Comparison of ENCODE assay signal across 21 cellular contexts in genomic region chr9:104958756-104959155, GRCh38. TPM values are rescaled to one million over a fixed set of nuclear protein-coding genes. Genes with fewer than 3 reads are reported as not detected.
DNase-seq lines count a peak whose midpoint lies in the region; ATAC-seq and TF ChIP-seq lines count a peak whose summit lies in the region.
"Had no signal": no experiment of that assay in that cellular context is flagged by ENCODE, and none has a peak within 500 bp of the region (broad histone marks: within the 10 kb centered on the region; RNA-seq: fewer than 3 reads in every experiment).

No MANE protein-coding gene starts in this region.

- H3K4me3 ChIP-seq in choroid plexus epithelial cell (ENCODE audit: low read depth, low read length) = no peak overlapping the region
- H3K4me3 ChIP-seq in fibroblast of villous mesenchyme (ENCODE audit: low read depth, low read length) = no peak overlapping the region
- H3K4me3 ChIP-seq in right cardiac atrium (ENCODE audit: low read length) = no peak overlapping the region
- H3K4me3 ChIP-seq: GM12878, GM23248, HAP-1 had no signal

- H3K4me1 Mint-ChIP-seq in natural killer cell treated with Interleukin-12 subunit alpha and Interleukin-12 subunit beta and Interleukin-15 and Interleukin-18, amount 100 ng/mL, for 72 hours (ENCODE audit: low read depth in 2 of 2) = peaks cover 21 to 22% of the 10 kb centered on the region in 2 donors
- H3K4me1 Mint-ChIP-seq in natural killer cell = peaks cover 0 to 5% of the 10 kb centered on the region in 2 donors
- H3K4me1 Mint-ChIP-seq in activated naive CD4-positive, alpha-beta T cell treated with anti-CD3 and anti-CD28 coated beads, Interleukin-2, amount 10 ng/mL, durations not matched to agents 7 days and 5 days = peaks cover 27% of the 10 kb centered on the region

- H3K27me3 ChIP-seq in right cardiac atrium (ENCODE audit: control insufficient read depth, insufficient read depth) = no peaks in the 10 kb centered on the region
- H3K27me3 ChIP-seq: BE2C had no signal

- TF ChIP-seq CTCF in natural killer cell (IDR thresholded peaks at IDR 0.05) = no peak
- TF ChIP-seq CTCF in choroid plexus epithelial cell (conservative IDR thresholded peaks at IDR 0.05; ENCODE audit: low read depth, low read length) = no peak
- no peak for TF ChIP-seq CTCF in fibroblast of villous mesenchyme (IDR thresholded peaks at IDR 0.05; ENCODE audit: insufficient read depth, low read depth, low read length)

- CTCF ChIA-PET in activated naive CD4-positive, alpha-beta T cell treated with anti-CD3 and anti-CD28 coated beads, Interleukin-2, amount 10 ng/mL, durations not matched to agents 7 days and 5 days (lab: Charles Lee) = no interaction called here

- no peaks in the 10 kb centered on the region for H3K36me3 Mint-ChIP-seq in natural killer cell treated with Interleukin-12 subunit alpha and Interleukin-12 subunit beta and Interleukin-15 and Interleukin-18, amount 100 ng/mL, for 72 hours
- no peaks in the 10 kb centered on the region for H3K36me3 Mint-ChIP-seq in natural killer cell
- no peaks in the 10 kb centered on the region for H3K36me3 Mint-ChIP-seq in activated naive CD4-positive, alpha-beta T cell treated with anti-CD3 and anti-CD28 coated beads, Interleukin-2, amount 10 ng/mL, durations not matched to agents 7 days and 5 days
- H3K36me3 Mint-ChIP-seq: CD4-positive, CD25-positive, alpha-beta regulatory T cell; CD8-positive, alpha-beta memory T cell had no signal

- H3K27ac ChIP-seq in right cardiac atrium (ENCODE audit: low read length) = no peak overlapping the region
- H3K27ac ChIP-seq: GM23248 had no signal

- intact Hi-C loops in natural killer cell (cut with micrococcal nuclease) = no loop called here
- intact Hi-C loops in right cardiac atrium (cut with DNase I) = no loop called here

- ATAC-seq in natural killer cell treated with Interleukin-12 subunit alpha and Interleukin-12 subunit beta and Interleukin-15 and Interleukin-18, amount 100 ng/mL, for 72 hours = no peak
- ATAC-seq in natural killer cell = no peak
- ATAC-seq in right cardiac atrium = no peak
- ATAC-seq: GM12878, HepG2 had no signal

- peak overlapping the region in 1 of 2 donors; percentile 34 for H3K27ac Mint-ChIP-seq in natural killer cell treated with Interleukin-12 subunit alpha and Interleukin-12 subunit beta and Interleukin-15 and Interleukin-18, amount 100 ng/mL, for 72 hours
- H3K27ac Mint-ChIP-seq in natural killer cell = no peak overlapping the region
- no peak overlapping the region for H3K27ac Mint-ChIP-seq in activated naive CD4-positive, alpha-beta T cell treated with anti-CD3 and anti-CD28 coated beads, Interleukin-2, amount 10 ng/mL, durations not matched to agents 7 days and 5 days
- H3K27ac Mint-ChIP-seq: CD4-positive, CD25-positive, alpha-beta regulatory T cell; CD8-positive, alpha-beta memory T cell had no signal

- no peak for DNase-seq in natural killer cell treated with Interleukin-12 subunit alpha and Interleukin-12 subunit beta and Interleukin-15 and Interleukin-18, amount 100 ng/mL, for 72 hours (ENCODE audit: low spot score)
- DNase-seq in natural killer cell (no peak), choroid plexus epithelial cell (ENCODE audit: low read depth) (peak; percentile 55), fibroblast of villous mesenchyme (ENCODE audit: low read depth) (peak; percentile 56), right cardiac atrium (no peak)
- no peak for DNase-seq in activated CD8-positive, alpha-beta memory T cell treated with anti-CD3 and anti-CD28 coated beads, Interleukin-2, amount 50 U/mL, for 48 hours
- no peak for DNase-seq in activated naive CD4-positive, alpha-beta T cell treated with anti-CD3 and anti-CD28 coated beads, Interleukin-2, amount 10 ng/mL, durations not matched to agents 7 days and 5 days
- DNase-seq: ACHN; BE2C; C1 segment of cervical spinal cord; CD4-positive, CD25-positive, alpha-beta regulatory T cell; CD8-positive, alpha-beta memory T cell; COR-L47; DMS 273 treated with DMSO at 0.1 percent for 48 hours; DMS53; DND-41; EL; GM23248 had no signal

- no peaks in the 10 kb centered on the region for H3K9me3 Mint-ChIP-seq in natural killer cell treated with Interleukin-12 subunit alpha and Interleukin-12 subunit beta and Interleukin-15 and Interleukin-18, amount 100 ng/mL, for 72 hours
- H3K9me3 Mint-ChIP-seq in natural killer cell = no peaks in the 10 kb centered on the region
- no peaks in the 10 kb centered on the region for H3K9me3 Mint-ChIP-seq in activated naive CD4-positive, alpha-beta T cell treated with anti-CD3 and anti-CD28 coated beads, Interleukin-2, amount 10 ng/mL, durations not matched to agents 7 days and 5 days

- H3K27me3 Mint-ChIP-seq in natural killer cell treated with Interleukin-12 subunit alpha and Interleukin-12 subunit beta and Interleukin-15 and Interleukin-18, amount 100 ng/mL, for 72 hours = peaks cover 15 to 37% of the 10 kb centered on the region in 2 donors
- peaks cover 19 to 30% of the 10 kb centered on the region in 2 donors for H3K27me3 Mint-ChIP-seq in natural killer cell (ENCODE audit: low read depth in 2 of 2)
- no peaks in the 10 kb centered on the region for H3K27me3 Mint-ChIP-seq in activated naive CD4-positive, alpha-beta T cell treated with anti-CD3 and anti-CD28 coated beads, Interleukin-2, amount 10 ng/mL, durations not matched to agents 7 days and 5 days

- peak overlapping the region; percentile 20 for H3K4me3 Mint-ChIP-seq in natural killer cell treated with Interleukin-12 subunit alpha and Interleukin-12 subunit beta and Interleukin-15 and Interleukin-18, amount 100 ng/mL, for 72 hours
- no peak overlapping the region for H3K4me3 Mint-ChIP-seq in natural killer cell
- no peak overlapping the region for H3K4me3 Mint-ChIP-seq in activated naive CD4-positive, alpha-beta T cell treated with anti-CD3 and anti-CD28 coated beads, Interleukin-2, amount 10 ng/mL, durations not matched to agents 7 days and 5 days
- H3K4me3 Mint-ChIP-seq: CD4-positive, CD25-positive, alpha-beta regulatory T cell; CD8-positive, alpha-beta memory T cell had no signal

- H3K9me3 ChIP-seq in right cardiac atrium (ENCODE audit: control insufficient read depth, low read length) = no peaks in the 10 kb centered on the region
- H3K9me3 ChIP-seq: BE2C, HAP-1 had no signal

- WGBS in right cardiac atrium = 50% methylated on average over 1 of the region's 1 CpG

- H3K4me1 ChIP-seq in right cardiac atrium (ENCODE audit: control insufficient read depth, insufficient read depth, low read length) = no peaks in the 10 kb centered on the region

RNA-seq across cellular contexts. Expression of gene ABCA1, which starts 30.8 kb away (rescaled TPM):
- 1 to 10 TPM; 4.9 to 5.0 TPM for total RNA-seq in natural killer cell treated with Interleukin-12 subunit alpha and Interleukin-12 subunit beta and Interleukin-15 and Interleukin-18, amount 100 ng/mL, for 72 hours
- total RNA-seq in natural killer cell = 10 to 100 TPM in 1 of 3 donors, 1 to 10 TPM in 2; 1.9 to 10.8 (median 4.8) TPM
- 88.3 and 132 TPM in 2 replicates for total RNA-seq in fibroblast of villous mesenchyme
- 10 to 100 TPM in 2 of 4 donors, 1 to 10 TPM in 2; 6.3 to 14.2 (median 9.2) TPM for total RNA-seq in right cardiac atrium
- polyA plus RNA-seq in right cardiac atrium = 3.5 TPM
- polyA plus RNA-seq: CD8-positive, alpha-beta memory T cell had no signal

Comparison
In these comparisons a context has a peak if more than half of its experiments do, and no peak if none do; other contexts are left out.
1. DNase-seq: peak in choroid plexus epithelial cell (single experiment) and fibroblast of villous mesenchyme (single experiment); none in natural killer cell treated with Interleukin-12 subunit alpha and Interleukin-12 subunit beta and Interleukin-15 and Interleukin-18, amount 100 ng/mL, for 72 hours (single experiment), natural killer cell (single experiment), activated CD8-positive, alpha-beta memory T cell treated with anti-CD3 and anti-CD28 coated beads, Interleukin-2, amount 50 U/mL, for 48 hours (single experiment), right cardiac atrium (0 of 3) and activated naive CD4-positive, alpha-beta T cell treated with anti-CD3 and anti-CD28 coated beads, Interleukin-2, amount 10 ng/mL, durations not matched to agents 7 days and 5 days (single experiment).